In genomic region chr4:190178606-190178990, GRCh38 we compare ENCODE assay signal across 13 cellular contexts. TPM values are rescaled to one million over a fixed set of nuclear protein-coding genes. Genes with fewer than 3 reads are reported as not detected.
DNase-seq lines count a peak whose midpoint lies in the region; ATAC-seq and TF ChIP-seq lines count a peak whose summit lies in the region.
"Not testable (repeated sequence)": the region's sequence is repeated elsewhere in the genome, so short reads cannot be mapped to it uniquely, and the experiment has no call there.
"Had no signal": no experiment of that assay in that cellular context is flagged by ENCODE, and none has a peak within 500 bp of the region (broad histone marks: within the 10 kb centered on the region; RNA-seq: fewer than 3 reads in every experiment).

No MANE protein-coding gene starts in this region.

- not testable (repeated sequence) for H3K9me3 ChIP-seq in psoas muscle; aorta (ENCODE audit: control insufficient read depth, low read length)

- not testable (repeated sequence) for H3K9me3 Mint-ChIP-seq in activated T-helper 17 cell treated with anti-CD3 and anti-CD28 coated beads, Interleukin-2, amount 50 U/mL, for 72 hours

- not testable (repeated sequence) for H3K36me3 ChIP-seq in psoas muscle (ENCODE audit: insufficient read depth in 1 of 2, low read depth in 1 of 2); aorta (ENCODE audit: control insufficient read depth in 1 of 2, insufficient read depth in 2 of 2, low read length in 1 of 2)

- H3K4me1 ChIP-seq in psoas muscle; aorta (ENCODE audit: control insufficient read depth in 1 of 2, insufficient read depth in 2 of 2, low read length in 2 of 2): not testable (repeated sequence)

- not testable (repeated sequence) for H3K4me3 ChIP-seq in psoas muscle; aorta (ENCODE audit: low read length in 2 of 2)

- not testable (repeated sequence) for H3K4me1 Mint-ChIP-seq in activated T-helper 17 cell treated with anti-CD3 and anti-CD28 coated beads, Interleukin-2, amount 50 U/mL, for 72 hours

- intact Hi-C loops in left cardiac atrium (cut with DNase I); psoas muscle (cut with DNase I); aorta (cut with DNase I): not testable (repeated sequence)

- H3K4me3 Mint-ChIP-seq in activated T-helper 17 cell treated with anti-CD3 and anti-CD28 coated beads, Interleukin-2, amount 50 U/mL, for 72 hours = not testable (repeated sequence)

- not testable (repeated sequence) for H3K27me3 ChIP-seq in psoas muscle (ENCODE audit: insufficient read depth in 3 of 3, low read length in 2 of 3); aorta (ENCODE audit: control insufficient read depth in 1 of 2, insufficient read depth in 2 of 2, low read length in 1 of 2)

- not testable (repeated sequence) for TF ChIP-seq CTCF in psoas muscle (IDR thresholded peaks at IDR 0.05)

- not testable (repeated sequence) for H3K27ac ChIP-seq in psoas muscle; aorta (ENCODE audit: low read depth in 1 of 2, low read length in 2 of 2)

- 18 to 31% (median 25%) methylated on average over 3 to 4 of the region's 4 CpGs for WGBS in psoas muscle, 3 donors
- WGBS in aorta, 2 donors = 7 to 23% methylated on average over 2 to 4 of the region's 4 CpGs

- H3K27ac Mint-ChIP-seq in activated T-helper 17 cell treated with anti-CD3 and anti-CD28 coated beads, Interleukin-2, amount 50 U/mL, for 72 hours = not testable (repeated sequence)

- peak; percentile 6 for ATAC-seq in GM21367 (IDR thresholded peaks at IDR 0.05; ENCODE audit: unreplicated experiment)
- ATAC-seq in GM21737 (IDR thresholded peaks at IDR 0.05; ENCODE audit: unreplicated experiment) = peak; percentile 21
- peak; percentile 7 for ATAC-seq in HG02852 (IDR thresholded peaks at IDR 0.05; ENCODE audit: unreplicated experiment)
- ATAC-seq in HG03342 (IDR thresholded peaks at IDR 0.05; ENCODE audit: unreplicated experiment) = peak; percentile 3
- peak; percentile 22 for ATAC-seq in activated T-helper 17 cell treated with anti-CD3 and anti-CD28 coated beads, Interleukin-2, amount 50 U/mL, for 72 hours (replicated peaks)
- ATAC-seq in left cardiac atrium = peak; percentile 16 to 26
- peak; percentile 11 to 46 (median 27) for ATAC-seq in psoas muscle
- peak; percentile 37 for ATAC-seq in aorta (ENCODE audit: low FRiP score)

- DNase-seq in left cardiac atrium, psoas muscle, aorta: not testable (repeated sequence)

- not testable (repeated sequence) for H3K36me3 Mint-ChIP-seq in activated T-helper 17 cell treated with anti-CD3 and anti-CD28 coated beads, Interleukin-2, amount 50 U/mL, for 72 hours (ENCODE audit: low read depth)

- H3K27me3 Mint-ChIP-seq in activated T-helper 17 cell treated with anti-CD3 and anti-CD28 coated beads, Interleukin-2, amount 50 U/mL, for 72 hours = not testable (repeated sequence)

RNA-seq across cellular contexts. Expression of gene DUX4, which starts 5.0 kb away (rescaled TPM):
- not detected for total RNA-seq in activated T-helper 17 cell treated with anti-CD3 and anti-CD28 coated beads, Interleukin-2, amount 50 U/mL, for 72 hours
- total RNA-seq in left cardiac atrium (not detected), psoas muscle (not detected), aorta (not detected)
- polyA plus RNA-seq in psoas muscle (not detected), aorta (not detected)
- total RNA-seq: CD8-positive, alpha-beta memory T cell; GM12878; H7; HepG2; HFFc6 had no signal
- polyA plus RNA-seq: CD8-positive, alpha-beta memory T cell; GM12878; HepG2 had no signal
